In genomic region chr10:103789141-103789540, GRCh38 we compare ENCODE assay signal across 22 cellular contexts.
DNase-seq lines count a peak whose midpoint lies in the region; ATAC-seq and TF ChIP-seq lines count a peak whose summit lies in the region.
"Had no signal": no experiment of that assay in that cellular context is flagged by ENCODE, and none has a peak within 500 bp of the region (broad histone marks: within the 10 kb centered on the region; RNA-seq: fewer than 3 reads in every experiment).

No MANE protein-coding gene starts in this region.

- CTCF ChIA-PET in A673 (lab: Charles Lee): interaction anchor here (0.7 kb wide), 1 partner anchor 66 kb away, joined by 3 read pairs; the partner anchor contains the start of gene SH3PXD2A

- no peak overlapping the region for H3K9ac ChIP-seq in neural progenitor cell

- no TSS peak for BruUV-seq in A673 (replicated peaks; lab: Mats Ljungman, UMichigan)

- no peaks in the 10 kb centered on the region for H4K20me1 ChIP-seq in neural progenitor cell (ENCODE audit: low read depth)

- H3K27ac Mint-ChIP-seq in neural progenitor cell: peak overlapping the region; percentile 50
- H3K27ac Mint-ChIP-seq: activated CD4-positive, alpha-beta T cell treated with anti-CD3 and anti-CD28 coated beads, Interleukin-2, amount 10 ng/mL, durations not matched to agents 24 days and 14 days; activated naive CD8-positive, alpha-beta T cell; memory B cell had no signal

- H3F3A ChIP-seq in neural progenitor cell (ENCODE audit: low read depth): no peaks in the 10 kb centered on the region

- H2AFZ ChIP-seq in neural progenitor cell (replicated peaks): no peak overlapping the region

- no peaks in the 10 kb centered on the region for H3K79me2 ChIP-seq in neural progenitor cell (ENCODE audit: low read depth)

- no peaks in the 10 kb centered on the region for H3K36me3 Mint-ChIP-seq in neural progenitor cell
- H3K36me3 Mint-ChIP-seq: activated naive CD8-positive, alpha-beta T cell; CD14-positive monocyte; memory B cell; naive B cell had no signal

- ATAC-seq in GM18517 (IDR thresholded peaks at IDR 0.05; ENCODE audit: unreplicated experiment) (no peak), GM21515 (IDR thresholded peaks at IDR 0.05; ENCODE audit: unreplicated experiment) (no peak), HG03039 (IDR thresholded peaks at IDR 0.05; ENCODE audit: unreplicated experiment) (no peak)
- ATAC-seq: gastroesophageal sphincter had no signal

- TF ChIP-seq POLR2A in Peyer's patch (IDR thresholded peaks at IDR 0.05): no peak

- peaks cover 4% of the 10 kb centered on the region for H3K27me3 Mint-ChIP-seq in neural progenitor cell (ENCODE audit: insufficient read depth, low read depth)

- no peak overlapping the region for H3K4me3 Mint-ChIP-seq in neural progenitor cell
- H3K4me3 Mint-ChIP-seq: activated CD4-positive, alpha-beta T cell treated with anti-CD3 and anti-CD28 coated beads, Interleukin-2, amount 10 ng/mL, durations not matched to agents 24 days and 14 days; activated naive CD8-positive, alpha-beta T cell; memory B cell; naive B cell had no signal

- no peaks in the 10 kb centered on the region for H3K9me3 Mint-ChIP-seq in neural progenitor cell
- H3K9me3 Mint-ChIP-seq: activated CD4-positive, alpha-beta T cell treated with anti-CD3 and anti-CD28 coated beads, Interleukin-2, amount 10 ng/mL, durations not matched to agents 24 days and 14 days; CD14-positive monocyte; memory B cell had no signal

- H3K4me3 ChIP-seq in A673 (ENCODE audit: low read depth, low read length, poor library complexity, severe bottlenecking) (no peak overlapping the region), Peyer's patch (no peak overlapping the region), neural progenitor cell (no peak overlapping the region)
- H3K4me3 ChIP-seq: esophagus muscularis mucosa, gastroesophageal sphincter, ovary, right atrium auricular region, uterus had no signal

- no peak overlapping the region for H3K4me2 ChIP-seq in neural progenitor cell

- H3K4me1 Mint-ChIP-seq in neural progenitor cell: peaks cover 4% of the 10 kb centered on the region
- H3K4me1 Mint-ChIP-seq: naive B cell had no signal

- TF ChIP-seq CTCF in A673 (conservative IDR thresholded peaks at IDR 0.05; ENCODE audit: low read depth, low read length): no peak
- TF ChIP-seq CTCF in Peyer's patch (IDR thresholded peaks at IDR 0.05): no peak
- no peak for TF ChIP-seq CTCF in neural progenitor cell (IDR thresholded peaks at IDR 0.05)

- H3K27ac ChIP-seq in A673 (ENCODE audit: low read depth, low read length, poor library complexity, severe bottlenecking) (peak overlapping the region; percentile 56), Peyer's patch (peak overlapping the region in 3 of 4 donors; percentile 57 to 85 (median 76)), epithelial cell of prostate (peak overlapping the region; percentile 81), neural progenitor cell (no peak overlapping the region)
- H3K27ac ChIP-seq: esophagus muscularis mucosa, gastroesophageal sphincter, ovary, right atrium auricular region, uterus had no signal

- H3K27me3 ChIP-seq in A673 (replicated peaks; ENCODE audit: insufficient read depth, low read depth, low read length, poor library complexity) (no peaks in the 10 kb centered on the region), Peyer's patch (no peaks in the 10 kb centered on the region), neural progenitor cell (no peaks in the 10 kb centered on the region)
- H3K27me3 ChIP-seq: esophagus muscularis mucosa, gastroesophageal sphincter, ovary, right atrium auricular region, uterus had no signal

- H3K4me1 ChIP-seq in A673 (ENCODE audit: insufficient read depth, low read length, poor library complexity, severe bottlenecking) (peaks cover 38% of the 10 kb centered on the region), Peyer's patch (peaks cover 0 to 66% (median 3%) of the 10 kb centered on the region in 4 donors), neural progenitor cell (peaks cover 11% of the 10 kb centered on the region)
- H3K4me1 ChIP-seq: uterus had no signal

- H3K9me3 ChIP-seq in A673 (ENCODE audit: low read depth, low read length, poor library complexity, severe bottlenecking): no peaks in the 10 kb centered on the region
- H3K9me3 ChIP-seq in Peyer's patch: no peaks in the 10 kb centered on the region
- H3K9me3 ChIP-seq in neural progenitor cell (ENCODE audit: low read depth): no peaks in the 10 kb centered on the region
- H3K9me3 ChIP-seq: esophagus muscularis mucosa, gastroesophageal sphincter, ovary, right atrium auricular region, uterus had no signal

- DNase-seq in A673 (ENCODE audit: low spot score) (no peak), Peyer's patch (no peak), epithelial cell of prostate (ENCODE audit: low read depth, low spot score) (no peak), neural progenitor cell (ENCODE audit: low spot score) (no peak), dedifferentiated amniotic fluid mesenchymal stem cell (ENCODE audit: extremely low spot score) (no peak)
- DNase-seq: ACHN, cerebellar nuclear complex, kidney, naive B cell, NCI-H1436 treated with DMSO at 0.1 percent for 48 hours, ovary, uterus had no signal

- intact Hi-C loops in A673 (cut with micrococcal nuclease; ENCODE audit: unreplicated experiment): no loop called here

- H3K36me3 ChIP-seq in A673 (ENCODE audit: insufficient read depth, low read length, poor library complexity, severe bottlenecking) (no peaks in the 10 kb centered on the region), Peyer's patch (no peaks in the 10 kb centered on the region), neural progenitor cell (no peaks in the 10 kb centered on the region)
- H3K36me3 ChIP-seq: esophagus muscularis mucosa, gastroesophageal sphincter, ovary, right atrium auricular region, uterus had no signal

- POLR2A ChIA-PET in A673 (lab: Charles Lee; ENCODE audit: low non-redundant PET): interaction anchor here (0.6 kb wide), 2 partner anchors 115 to 1210 kb away, joined by 3 read pairs; no protein-coding TSS in a partner anchor
